1 cellular context compared by ENCODE assay signal in the genomic region with DNA sequence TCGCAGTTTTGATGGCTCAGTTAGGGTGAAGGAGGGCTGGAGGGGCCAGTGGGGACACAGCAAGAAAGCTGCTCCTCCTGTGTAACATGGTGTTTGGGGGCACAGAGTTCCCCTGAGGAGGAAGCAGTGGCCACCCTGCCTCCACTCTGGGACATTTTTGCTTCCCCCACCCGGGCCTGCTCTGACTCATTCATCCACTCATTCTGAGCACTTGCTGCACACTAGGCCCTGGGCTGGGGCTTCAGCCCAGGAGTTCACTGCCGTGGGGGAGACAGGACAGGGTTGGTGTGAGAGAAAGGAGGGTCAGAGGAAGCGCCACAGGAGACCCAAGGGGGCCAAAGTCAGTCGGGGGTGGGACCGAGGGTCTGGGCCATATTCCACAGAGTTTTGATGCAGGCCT.
TF ChIP-seq lines count a peak whose summit lies in the region.

No MANE protein-coding gene starts in this region.

TF ChIP-seq in GM12878, 131 proteins besides CTCF, POLR2A, EP300 and RAD21:
- TF ChIP-seq, protein P1, sequence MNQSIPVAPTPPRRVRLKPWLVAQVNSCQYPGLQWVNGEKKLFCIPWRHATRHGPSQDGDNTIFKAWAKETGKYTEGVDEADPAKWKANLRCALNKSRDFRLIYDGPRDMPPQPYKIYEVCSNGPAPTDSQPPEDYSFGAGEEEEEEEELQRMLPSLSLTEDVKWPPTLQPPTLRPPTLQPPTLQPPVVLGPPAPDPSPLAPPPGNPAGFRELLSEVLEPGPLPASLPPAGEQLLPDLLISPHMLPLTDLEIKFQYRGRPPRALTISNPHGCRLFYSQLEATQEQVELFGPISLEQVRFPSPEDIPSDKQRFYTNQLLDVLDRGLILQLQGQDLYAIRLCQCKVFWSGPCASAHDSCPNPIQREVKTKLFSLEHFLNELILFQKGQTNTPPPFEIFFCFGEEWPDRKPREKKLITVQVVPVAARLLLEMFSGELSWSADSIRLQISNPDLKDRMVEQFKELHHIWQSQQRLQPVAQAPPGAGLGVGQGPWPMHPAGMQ (IDR thresholded peaks at IDR 0.05; ENCODE audit: borderline replicate concordance), result no peak
- TF ChIP-seq TCF12 (IDR thresholded peaks at IDR 0.05; ENCODE audit: low read depth, low read length), result no peak
- TF ChIP-seq, protein P2, sequence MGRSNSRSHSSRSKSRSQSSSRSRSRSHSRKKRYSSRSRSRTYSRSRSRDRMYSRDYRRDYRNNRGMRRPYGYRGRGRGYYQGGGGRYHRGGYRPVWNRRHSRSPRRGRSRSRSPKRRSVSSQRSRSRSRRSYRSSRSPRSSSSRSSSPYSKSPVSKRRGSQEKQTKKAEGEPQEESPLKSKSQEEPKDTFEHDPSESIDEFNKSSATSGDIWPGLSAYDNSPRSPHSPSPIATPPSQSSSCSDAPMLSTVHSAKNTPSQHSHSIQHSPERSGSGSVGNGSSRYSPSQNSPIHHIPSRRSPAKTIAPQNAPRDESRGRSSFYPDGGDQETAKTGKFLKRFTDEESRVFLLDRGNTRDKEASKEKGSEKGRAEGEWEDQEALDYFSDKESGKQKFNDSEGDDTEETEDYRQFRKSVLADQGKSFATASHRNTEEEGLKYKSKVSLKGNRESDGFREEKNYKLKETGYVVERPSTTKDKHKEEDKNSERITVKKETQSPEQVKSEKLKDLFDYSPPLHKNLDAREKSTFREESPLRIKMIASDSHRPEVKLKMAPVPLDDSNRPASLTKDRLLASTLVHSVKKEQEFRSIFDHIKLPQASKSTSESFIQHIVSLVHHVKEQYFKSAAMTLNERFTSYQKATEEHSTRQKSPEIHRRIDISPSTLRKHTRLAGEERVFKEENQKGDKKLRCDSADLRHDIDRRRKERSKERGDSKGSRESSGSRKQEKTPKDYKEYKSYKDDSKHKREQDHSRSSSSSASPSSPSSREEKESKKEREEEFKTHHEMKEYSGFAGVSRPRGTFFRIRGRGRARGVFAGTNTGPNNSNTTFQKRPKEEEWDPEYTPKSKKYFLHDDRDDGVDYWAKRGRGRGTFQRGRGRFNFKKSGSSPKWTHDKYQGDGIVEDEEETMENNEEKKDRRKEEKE (IDR thresholded peaks at IDR 0.05), result no peak
- TF ChIP-seq, protein P3, sequence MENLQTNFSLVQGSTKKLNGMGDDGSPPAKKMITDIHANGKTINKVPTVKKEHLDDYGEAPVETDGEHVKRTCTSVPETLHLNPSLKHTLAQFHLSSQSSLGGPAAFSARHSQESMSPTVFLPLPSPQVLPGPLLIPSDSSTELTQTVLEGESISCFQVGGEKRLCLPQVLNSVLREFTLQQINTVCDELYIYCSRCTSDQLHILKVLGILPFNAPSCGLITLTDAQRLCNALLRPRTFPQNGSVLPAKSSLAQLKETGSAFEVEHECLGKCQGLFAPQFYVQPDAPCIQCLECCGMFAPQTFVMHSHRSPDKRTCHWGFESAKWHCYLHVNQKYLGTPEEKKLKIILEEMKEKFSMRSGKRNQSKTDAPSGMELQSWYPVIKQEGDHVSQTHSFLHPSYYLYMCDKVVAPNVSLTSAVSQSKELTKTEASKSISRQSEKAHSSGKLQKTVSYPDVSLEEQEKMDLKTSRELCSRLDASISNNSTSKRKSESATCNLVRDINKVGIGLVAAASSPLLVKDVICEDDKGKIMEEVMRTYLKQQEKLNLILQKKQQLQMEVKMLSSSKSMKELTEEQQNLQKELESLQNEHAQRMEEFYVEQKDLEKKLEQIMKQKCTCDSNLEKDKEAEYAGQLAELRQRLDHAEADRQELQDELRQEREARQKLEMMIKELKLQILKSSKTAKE (IDR thresholded peaks at IDR 0.05; ENCODE audit: low read depth, poor library complexity, severe bottlenecking), result no peak
- TF ChIP-seq ZNF217 (IDR thresholded peaks at IDR 0.05), result no peak
